Comparison of ENCODE assay signal across 28 cellular contexts in the genomic region with DNA sequence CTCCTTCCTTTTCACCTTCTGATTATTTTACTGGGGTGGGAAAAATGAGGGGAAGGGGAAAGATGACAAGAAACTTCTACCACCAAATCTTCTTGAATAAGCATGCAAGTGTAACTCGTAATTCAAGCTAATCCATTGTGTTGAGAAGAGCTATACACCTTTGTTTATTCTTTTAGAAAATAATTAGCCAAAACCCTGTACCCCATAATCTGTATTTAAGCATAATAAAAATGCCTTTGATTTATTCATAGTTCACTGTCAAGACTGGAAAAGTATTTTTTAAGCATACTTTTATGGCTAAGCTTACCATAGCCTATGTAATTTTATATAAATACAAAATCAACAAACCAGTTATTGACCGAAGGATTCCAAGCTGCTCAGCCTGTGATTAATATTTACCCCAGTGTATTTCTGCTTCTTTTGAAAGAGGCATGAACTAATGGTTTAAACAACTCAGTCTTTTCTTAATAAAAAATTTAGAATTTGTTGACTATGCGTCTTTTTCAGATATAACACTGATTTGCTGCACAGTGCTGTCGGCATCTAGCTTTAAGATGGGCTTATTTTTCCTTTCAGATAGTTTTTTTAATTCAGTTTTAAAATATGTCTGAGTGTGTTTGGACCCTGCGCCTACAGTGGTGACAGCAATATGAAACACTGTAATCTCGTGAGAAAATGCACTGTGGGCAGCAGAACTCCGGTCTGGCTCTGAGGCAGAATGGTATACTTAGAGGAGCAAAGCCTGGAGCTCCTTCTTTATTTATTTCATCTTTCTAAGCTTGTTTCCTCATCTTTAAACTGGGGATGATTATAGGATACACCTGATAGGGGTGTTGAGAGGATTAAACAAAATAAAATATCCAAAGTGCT.
"Had no signal": no experiment of that assay in that cellular context is flagged by ENCODE, and none has a peak within 500 bp of the region (broad histone marks: within the 10 kb centered on the region; RNA-seq: fewer than 3 reads in every experiment).

No MANE protein-coding gene starts in this region.

- H3K9me3 ChIP-seq: colonic mucosa, esophagus muscularis mucosa, left ventricle myocardium inferior, uterus had no signal

- H3K9me3 Mint-ChIP-seq: effector memory CD8-positive, alpha-beta T cell; stimulated activated naive B cell treated with anti-CD40 and anti-IgM and Interleukin-4, amounts not matched to agents 10 μg/mL and 1 μg/mL and 100 μg/mL, for 72 hours; T-helper 2 cell treated with Interferon-gamma antibody and Interleukin-4, amounts not matched to agents 5 μg/mL and 100 μg/mL, for 36 hours had no signal

- H3K27me3 Mint-ChIP-seq: activated naive CD8-positive, alpha-beta T cell treated with anti-CD3 and anti-CD28 coated beads for 36 hours; effector memory CD8-positive, alpha-beta T cell; stimulated activated naive B cell treated with anti-CD40 and anti-IgM and Interleukin-4, amounts not matched to agents 10 μg/mL and 1 μg/mL and 100 μg/mL, for 72 hours had no signal

- DNase-seq: activated CD4-positive, alpha-beta T cell treated with anti-CD3 and anti-CD28 coated beads, Interleukin-2, amount 50 U/mL, for 4 hours; activated CD8-positive, alpha-beta memory T cell treated with anti-CD3 and anti-CD28 coated beads for 24 hours; activated CD8-positive, alpha-beta memory T cell treated with anti-CD3 and anti-CD28 coated beads, Interleukin-2, amount 50 U/mL, for 4 hours; activated naive CD4-positive, alpha-beta T cell treated with Interleukin-2 at 50 U/mL for 16 hours; activated naive CD8-positive, alpha-beta T cell treated with anti-CD3 and anti-CD28 coated beads for 36 hours; activated T-cell treated with anti-CD3 and anti-CD28 coated beads, Interleukin-2, amount 50 U/mL, for 48 hours; amniotic stem cell; colonic mucosa; dorsolateral prefrontal cortex; effector memory CD8-positive, alpha-beta T cell; glutamatergic neuron; hippocampal formation; kidney glomerular epithelial cell; left ventricle myocardium inferior; mammary epithelial cell; occipital lobe; retina; stimulated activated CD4-positive, alpha-beta T cell treated with anti-CD3 and anti-CD28 coated beads, Interleukin-2, amount 100 ng/mL, for 48 hours; stimulated activated CD8-positive, alpha-beta memory T cell treated with anti-CD3 and anti-CD28 coated beads, Interleukin-4, amount 100 ng/mL, for 48 hours; stimulated activated naive B cell treated with anti-CD40 and anti-IgM and Interleukin-4, amounts not matched to agents 10 μg/mL and 1 μg/mL and 100 μg/mL, for 72 hours; trophoblast cell; uterus had no signal

- H3K36me3 ChIP-seq: colonic mucosa, esophagus muscularis mucosa, left ventricle myocardium inferior, uterus had no signal

- H3K4me3 ChIP-seq: colonic mucosa, dorsolateral prefrontal cortex, esophagus muscularis mucosa, left ventricle myocardium inferior, uterus had no signal

- H3K4me3 Mint-ChIP-seq: activated naive CD8-positive, alpha-beta T cell treated with anti-CD3 and anti-CD28 coated beads for 36 hours; effector memory CD8-positive, alpha-beta T cell; nephron; stimulated activated naive B cell treated with anti-CD40 and anti-IgM and Interleukin-4, amounts not matched to agents 10 μg/mL and 1 μg/mL and 100 μg/mL, for 72 hours; T-helper 2 cell treated with Interferon-gamma antibody and Interleukin-4, amounts not matched to agents 5 μg/mL and 100 μg/mL, for 36 hours; WTC11 had no signal

- H3K4me1 Mint-ChIP-seq: activated naive CD8-positive, alpha-beta T cell treated with anti-CD3 and anti-CD28 coated beads for 36 hours; nephron; stimulated activated naive B cell treated with anti-CD40 and anti-IgM and Interleukin-4, amounts not matched to agents 10 μg/mL and 1 μg/mL and 100 μg/mL, for 72 hours had no signal

- H3K27ac ChIP-seq: colonic mucosa, dorsolateral prefrontal cortex, esophagus muscularis mucosa, left ventricle myocardium inferior, uterus had no signal

- FAIRE-seq: bronchial epithelial cell, TTC549 had no signal

- H3K27me3 ChIP-seq: colonic mucosa, dorsolateral prefrontal cortex, esophagus muscularis mucosa, uterus had no signal

- H3K4me1 ChIP-seq: colonic mucosa, esophagus muscularis mucosa, left ventricle myocardium inferior, uterus had no signal

- H3K27ac Mint-ChIP-seq: activated naive CD8-positive, alpha-beta T cell treated with anti-CD3 and anti-CD28 coated beads for 36 hours; effector memory CD8-positive, alpha-beta T cell; stimulated activated naive B cell treated with anti-CD40 and anti-IgM and Interleukin-4, amounts not matched to agents 10 μg/mL and 1 μg/mL and 100 μg/mL, for 72 hours; T-helper 2 cell treated with Interferon-gamma antibody and Interleukin-4, amounts not matched to agents 5 μg/mL and 100 μg/mL, for 36 hours; WTC11 had no signal

- ATAC-seq: effector memory CD8-positive, alpha-beta T cell; stimulated activated naive B cell treated with anti-CD40 and anti-IgM and Interleukin-4, amounts not matched to agents 10 μg/mL and 1 μg/mL and 100 μg/mL, for 72 hours; WTC11 had no signal
